Comparison of ENCODE assay signal across 7 cellular contexts in the genomic region with DNA sequence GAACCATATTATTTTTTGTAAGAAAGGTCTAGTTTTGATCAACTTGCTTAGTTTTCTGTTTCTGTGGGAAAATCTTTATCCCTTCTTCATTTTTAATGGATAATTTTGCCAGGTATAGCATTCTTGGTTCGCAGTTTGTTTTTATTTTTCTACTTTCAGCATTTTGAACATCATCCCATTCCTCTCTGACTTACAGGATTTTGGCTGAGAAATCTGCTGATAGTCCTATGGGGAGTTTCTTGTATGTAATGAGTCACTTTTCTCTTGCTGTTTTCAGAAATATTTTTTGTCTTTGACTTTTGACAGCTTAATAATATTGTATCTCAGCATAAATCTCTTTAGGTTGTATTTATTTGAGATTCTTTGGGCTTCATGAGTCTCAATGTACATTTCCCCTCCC.
"Had no signal": no experiment of that assay in that cellular context is flagged by ENCODE, and none has a peak within 500 bp of the region (broad histone marks: within the 10 kb centered on the region; RNA-seq: fewer than 3 reads in every experiment).

No MANE protein-coding gene starts in this region.

- DNase-seq: IMR-90, KBM-7, KG1 had no signal

- H3K27ac ChIP-seq: HL-60, KMS-11 had no signal

- H3K4me3 ChIP-seq: K562 had no signal

- ATAC-seq: HepG2, K562 had no signal
